18 cellular contexts compared by ENCODE assay signal in genomic region chrX:132426695-132427281, GRCh38.
DNase-seq lines count a peak whose midpoint lies in the region; ATAC-seq, FAIRE-seq and TF ChIP-seq lines count a peak whose summit lies in the region.
"Had no signal": no experiment of that assay in that cellular context is flagged by ENCODE, and none has a peak within 500 bp of the region (broad histone marks: within the 10 kb centered on the region; RNA-seq: fewer than 3 reads in every experiment).

No MANE protein-coding gene starts in this region.

- POLR2A ChIA-PET in A549 (lab: Yijun Ruan, JAX), result no interaction called here
- POLR2A ChIA-PET in PC-9 (lab: Charles Lee; ENCODE audit: unreplicated experiment), result no interaction called here

- WGBS in A549 (ENCODE audit: missing lambda C conversion rate), result 0% methylated on average over 1 of the region's 1 CpG

- H3K79me2 ChIP-seq in PC-9 (ENCODE audit: low read depth) (no peaks in the 10 kb centered on the region), fibroblast of lung (ENCODE audit: control insufficient read depth, insufficient read depth, low read length) (no peaks in the 10 kb centered on the region), GM23338 (replicated peaks; ENCODE audit: insufficient read depth) (no peaks in the 10 kb centered on the region)

- CTCF ChIA-PET in A549 (lab: Yijun Ruan, JAX) (no interaction called here), PC-9 (lab: Charles Lee) (no interaction called here)

- ATAC-seq in A549 (no peak), GM18511 (IDR thresholded peaks at IDR 0.05; ENCODE audit: unreplicated experiment) (peak; percentile 58), GM23338 (no peak), GM19328 (IDR thresholded peaks at IDR 0.05; ENCODE audit: unreplicated experiment) (no peak)
- ATAC-seq: upper lobe of right lung had no signal

- no peak overlapping the region for H3K9ac ChIP-seq in fibroblast of lung (ENCODE audit: insufficient read depth, low read length)

- H4K20me1 ChIP-seq in PC-9 (ENCODE audit: insufficient read depth) (no peaks in the 10 kb centered on the region), fibroblast of lung (ENCODE audit: control insufficient read depth, extremely low read depth, insufficient read depth, low read length) (no peaks in the 10 kb centered on the region), GM23338 (replicated peaks; ENCODE audit: insufficient read depth) (no peaks in the 10 kb centered on the region)

- peak; percentile 72 for FAIRE-seq in A549 (lab: Jason Lieb, UNC)

- no peak for TF ChIP-seq POLR2A in A549 (IDR thresholded peaks at IDR 0.05; ENCODE audit: low read length)

- H3F3A ChIP-seq in PC-9 (ENCODE audit: insufficient read depth, low read depth), result peaks cover 7% of the 10 kb centered on the region
- no peaks in the 10 kb centered on the region for H3F3A ChIP-seq in GM23338 (replicated peaks; ENCODE audit: low read depth)

- H3K36me3 ChIP-seq in PC-9 (ENCODE audit: low read depth), result no peaks in the 10 kb centered on the region
- H3K36me3 ChIP-seq in fibroblast of lung (ENCODE audit: control insufficient read depth, insufficient read depth, low read length), result no peaks in the 10 kb centered on the region
- H3K36me3 ChIP-seq in GM23338 (ENCODE audit: insufficient read depth), result no peaks in the 10 kb centered on the region
- H3K36me3 ChIP-seq: esophagus squamous epithelium, upper lobe of right lung had no signal

- intact Hi-C loops in PC-9 (cut with micrococcal nuclease; ENCODE audit: unreplicated experiment), result no loop called here

- H3K27me3 ChIP-seq in PC-9 (ENCODE audit: insufficient read depth, low read depth) (no peaks in the 10 kb centered on the region), fibroblast of lung (ENCODE audit: control insufficient read depth, insufficient read depth, low read length) (no peaks in the 10 kb centered on the region), GM23338 (ENCODE audit: insufficient read depth) (no peaks in the 10 kb centered on the region)
- H3K27me3 ChIP-seq: esophagus squamous epithelium, upper lobe of right lung had no signal

- H3K4me1 ChIP-seq in A549, result no peaks in the 10 kb centered on the region
- H3K4me1 ChIP-seq in PC-9 (replicated peaks; ENCODE audit: insufficient read depth), result peaks cover 11% of the 10 kb centered on the region
- no peaks in the 10 kb centered on the region for H3K4me1 ChIP-seq in fibroblast of lung (ENCODE audit: control insufficient read depth, extremely low read depth, insufficient read depth, low read length)
- no peaks in the 10 kb centered on the region for H3K4me1 ChIP-seq in GM23338 (ENCODE audit: insufficient read depth)
- H3K4me1 ChIP-seq: esophagus squamous epithelium, upper lobe of right lung had no signal

- no peaks in the 10 kb centered on the region for H3K9me3 ChIP-seq in A549
- no peaks in the 10 kb centered on the region; the same call in 1 of the 2 replicates for H3K9me3 ChIP-seq in PC-9 (ENCODE audit: insufficient read depth, low read depth)
- H3K9me3 ChIP-seq in fibroblast of lung (ENCODE audit: control insufficient read depth, insufficient read depth, low read depth, low read length), result no peaks in the 10 kb centered on the region
- H3K9me3 ChIP-seq: esophagus squamous epithelium, upper lobe of right lung had no signal

- H3K4me3 ChIP-seq in A549 (no peak overlapping the region), PC-9 (no peak overlapping the region), fibroblast of lung (replicated peaks in 1 of 4; ENCODE audit: control extremely low read depth in 1 of 4, insufficient read depth in 1 of 4, low read depth in 3 of 4, low read length in 4 of 4) (no peak overlapping the region), GM23338 (no peak overlapping the region)
- H3K4me3 ChIP-seq: esophagus squamous epithelium, upper lobe of right lung had no signal

- no peak overlapping the region; the same call in 1 of the 2 replicates for H3K27ac Mint-ChIP-seq in GM23338
- H3K27ac Mint-ChIP-seq in glutamatergic neuron (ENCODE audit: unreplicated experiment), result no peak overlapping the region
- H3K27ac Mint-ChIP-seq: activated T-helper 1 cell treated with anti-CD3 and anti-CD28 coated beads, Interleukin-12 subunit alpha, Interleukin-12 subunit beta, Interleukin-2, Interleukin-4 antibody, amounts not matched to agents 30 ng/mL and 10 ng/mL and 1 ng/mL, durations not matched to agents 14 hours and 24 hours and 36 hours; brain had no signal

- H3K27ac ChIP-seq in A549 (no peak overlapping the region), PC-9 (no peak overlapping the region), fibroblast of lung (ENCODE audit: insufficient read depth, low read length) (no peak overlapping the region), GM23338 (ENCODE audit: low read depth) (no peak overlapping the region)
- H3K27ac ChIP-seq: esophagus squamous epithelium, upper lobe of right lung had no signal

- no peak for TF ChIP-seq EP300 in A549 (IDR thresholded peaks at IDR 0.05)

- H3K4me3 Mint-ChIP-seq in GM23338 (no peak overlapping the region), glutamatergic neuron (ENCODE audit: unreplicated experiment) (no peak overlapping the region)
- H3K4me3 Mint-ChIP-seq: activated T-helper 1 cell treated with anti-CD3 and anti-CD28 coated beads, Interleukin-12 subunit alpha, Interleukin-12 subunit beta, Interleukin-2, Interleukin-4 antibody, amounts not matched to agents 30 ng/mL and 10 ng/mL and 1 ng/mL, durations not matched to agents 14 hours and 24 hours and 36 hours; brain; naive B cell had no signal

- H3K4me2 ChIP-seq in A549, result no peak overlapping the region
- 0 out of 2 replicates have a peak overlapping the region, but pooled peaks have one; percentile 13 for H3K4me2 ChIP-seq in PC-9
- H3K4me2 ChIP-seq in fibroblast of lung (ENCODE audit: extremely low read depth, insufficient read depth, low read length), result no peak overlapping the region
- H3K4me2 ChIP-seq in GM23338, result no peak overlapping the region

- TF ChIP-seq RAD21 in A549 (conservative IDR thresholded peaks at IDR 0.05 in 1 of 2, IDR thresholded peaks at IDR 0.05 in 1 of 2), result no peak

- no peaks in the 10 kb centered on the region for H3K36me3 Mint-ChIP-seq in GM23338 (ENCODE audit: low read depth)
- H3K36me3 Mint-ChIP-seq in glutamatergic neuron (ENCODE audit: unreplicated experiment), result no peaks in the 10 kb centered on the region

- H3K9me3 Mint-ChIP-seq in GM23338 (no peaks in the 10 kb centered on the region), glutamatergic neuron (ENCODE audit: unreplicated experiment) (no peaks in the 10 kb centered on the region)
- H3K9me3 Mint-ChIP-seq: activated T-helper 1 cell treated with anti-CD3 and anti-CD28 coated beads, Interleukin-12 subunit alpha, Interleukin-12 subunit beta, Interleukin-2, Interleukin-4 antibody, amounts not matched to agents 30 ng/mL and 10 ng/mL and 1 ng/mL, durations not matched to agents 14 hours and 24 hours and 36 hours; brain; naive B cell had no signal

- DNase-seq in A549 (ENCODE audit: low read depth in 1 of 2, low spot score in 1 of 2), result no peak
- peak in 1 of 2 experiments; percentile 82 for DNase-seq in PC-9
- peak; percentile 43 to 85 for DNase-seq in fibroblast of lung (ENCODE audit: low read depth in 2 of 2)
- DNase-seq in GM23338 (ENCODE audit: low spot score), result no peak
- DNase-seq in glutamatergic neuron, result no peak
- no peak for DNase-seq in Kasumi-1 (lab: John Stamatoyannopoulos, UW)
- DNase-seq: activated CD4-positive, alpha-beta T cell treated with anti-CD3 and anti-CD28 coated beads for 48 hours; AML-193; DMS79; esophagus squamous epithelium; kidney; naive B cell; SW 1271; upper lobe of right lung had no signal

- BruUV-seq in PC-9 (replicated peaks; lab: Mats Ljungman, UMichigan), result no TSS peak

- peaks cover 1% of the 10 kb centered on the region for H3K27me3 Mint-ChIP-seq in GM23338 (ENCODE audit: insufficient read depth, low read depth, poor library complexity)
- no peaks in the 10 kb centered on the region for H3K27me3 Mint-ChIP-seq in glutamatergic neuron (ENCODE audit: unreplicated experiment)
- H3K27me3 Mint-ChIP-seq: brain, naive B cell had no signal

- no peak overlapping the region for H2AFZ ChIP-seq in PC-9
- no peak overlapping the region for H2AFZ ChIP-seq in fibroblast of lung (ENCODE audit: low read length)
- H2AFZ ChIP-seq in GM23338, result no peak overlapping the region

- TF ChIP-seq CTCF in A549 (IDR thresholded peaks at IDR 0.05), result no peak
- TF ChIP-seq CTCF in PC-9 (conservative IDR thresholded peaks at IDR 0.05), result no peak
- no peak for TF ChIP-seq CTCF in fibroblast of lung (conservative IDR thresholded peaks at IDR 0.05 in 1 of 2, IDR thresholded peaks at IDR 0.05 in 1 of 2; ENCODE audit: low read depth in 1 of 2, low read length in 2 of 2)
- TF ChIP-seq CTCF in GM23338 (conservative IDR thresholded peaks at IDR 0.05; ENCODE audit: low read depth in 2 of 2), result no peak
- TF ChIP-seq CTCF in glutamatergic neuron (IDR thresholded peaks at IDR 0.05; ENCODE audit: partially characterized antibody, unreplicated experiment), result no peak

- H3K4me1 Mint-ChIP-seq in GM23338, result peaks cover 22% of the 10 kb centered on the region
- H3K4me1 Mint-ChIP-seq in glutamatergic neuron (ENCODE audit: low read depth, unreplicated experiment), result no peaks in the 10 kb centered on the region

- H3K9me2 ChIP-seq in PC-9 (ENCODE audit: insufficient read depth), result no peaks in the 10 kb centered on the region
- H3K9me2 ChIP-seq in GM23338 (ENCODE audit: insufficient read depth), result no peaks in the 10 kb centered on the region

TF ChIP-seq in A549, 52 proteins besides CTCF, POLR2A, EP300 and RAD21 (continues in another document):
- TF ChIP-seq PHF8 (IDR thresholded peaks at IDR 0.05; ENCODE audit: borderline replicate concordance, low read depth) (no peak), JUN (IDR thresholded peaks at IDR 0.05) (no peak), MYC (IDR thresholded peaks at IDR 0.05; ENCODE audit: borderline replicate concordance, low read length) (no peak), POLR2AphosphoS2 (conservative IDR thresholded peaks at IDR 0.05; ENCODE audit: low read length) (no peak)

Comparison
In these comparisons a context has a peak if more than half of its experiments do, and no peak if none do; other contexts are left out.
1. DNase-seq: peak in fibroblast of lung (2 of 2); none in A549 (0 of 2), GM23338 (single experiment), glutamatergic neuron (single experiment) and Kasumi-1 (0 of 2).